ENCODE assay signal across 15 cellular contexts in genomic region chr3:8891774-8892173, GRCh38.
"Had no signal": no experiment of that assay in that cellular context is flagged by ENCODE, and none has a peak within 500 bp of the region (broad histone marks: within the 10 kb centered on the region; RNA-seq: fewer than 3 reads in every experiment).

No MANE protein-coding gene starts in this region.

- H3K9me3 ChIP-seq: breast epithelium, gastroesophageal sphincter, heart right ventricle, lower lobe of right lung, psoas muscle, right lobe of liver, spleen, thoracic aorta, upper lobe of right lung had no signal

- DNase-seq: activated naive CD4-positive, alpha-beta T cell; activated naive CD8-positive, alpha-beta T cell treated with anti-CD3 and anti-CD28 coated beads, Interleukin-2, amount 10 ng/mL, durations not matched to agents 7 days and 5 days; anterior cingulate cortex; heart right ventricle; left cardiac atrium; lower lobe of right lung; psoas muscle; right lobe of liver; spleen; T-helper 9 cell; upper lobe of right lung had no signal

- H3K27ac ChIP-seq: gastroesophageal sphincter, heart right ventricle, lower lobe of right lung, psoas muscle, right lobe of liver, spleen, thoracic aorta, upper lobe of right lung had no signal

- H3K4me1 ChIP-seq: breast epithelium, gastroesophageal sphincter, lower lobe of right lung, psoas muscle, right lobe of liver, spleen, upper lobe of right lung had no signal

- H3K36me3 ChIP-seq: breast epithelium, right lobe of liver, thoracic aorta had no signal

- ATAC-seq: activated CD4-positive, CD25-positive, alpha-beta regulatory T cell treated with anti-CD3 and anti-CD28 coated beads, Interleukin-2, amount 50 U/mL, for 24 hours; gastroesophageal sphincter; heart right ventricle; left cardiac atrium; lower lobe of right lung; psoas muscle; right lobe of liver; upper lobe of right lung had no signal

- H3K4me3 ChIP-seq: breast epithelium, gastroesophageal sphincter, heart right ventricle, lower lobe of right lung, psoas muscle, right lobe of liver, spleen, thoracic aorta, upper lobe of right lung had no signal

- H3K27me3 ChIP-seq: breast epithelium, gastroesophageal sphincter, heart right ventricle, right lobe of liver, spleen, upper lobe of right lung had no signal
